In genomic region chr3:160393346-160394008, GRCh38 we compare ENCODE assay signal across 26 cellular contexts.
"Had no signal": no experiment of that assay in that cellular context is flagged by ENCODE, and none has a peak within 500 bp of the region (broad histone marks: within the 10 kb centered on the region; RNA-seq: fewer than 3 reads in every experiment).

No MANE protein-coding gene starts in this region.

- H3K27me3 Mint-ChIP-seq: naive B cell had no signal

- DNase-seq: activated CD4-positive, alpha-beta T cell treated with anti-CD3 and anti-CD28 coated beads for 4 hours; activated CD4-positive, alpha-beta T cell treated with anti-CD3 and anti-CD28 coated beads, Interleukin-2, amount 50 U/mL, for 4 hours; activated naive CD4-positive, alpha-beta T cell; activated T-cell treated with anti-CD3 and anti-CD28 coated beads for 4 hours; activated T-cell treated with anti-CD3 and anti-CD28 coated beads, Interleukin-2, amount 50 U/mL, for 72 hours; central memory CD4-positive, alpha-beta T cell; foreskin fibroblast; head of caudate nucleus; hippocampal formation; left cardiac atrium; left ventricle myocardium superior; naive B cell; pancreas; retina; stimulated activated CD4-positive, alpha-beta T cell treated with anti-CD3 and anti-CD28 coated beads, Interleukin-12 subunit alpha, Interleukin-12 subunit beta, amount 100 ng/mL, for 4 hours; stimulated activated CD4-positive, alpha-beta T cell treated with anti-CD3 and anti-CD28 coated beads, Interleukin-4, amount 100 ng/mL, for 1 hour; stimulated activated naive CD8-positive, alpha-beta T cell treated with anti-CD3 and anti-CD28 coated beads, Interleukin-15, Interleukin-2, amounts not matched to agents 100 U/mL and 50 U/mL, for 24 hours; testis; transverse colon had no signal

- H3K4me1 ChIP-seq: breast epithelium, prostate gland, testis had no signal

- H3K36me3 ChIP-seq: breast epithelium, pancreas, prostate gland, transverse colon had no signal

- H3K9me3 ChIP-seq: breast epithelium, pancreas, prostate gland, testis, transverse colon had no signal

- H3K27me3 ChIP-seq: breast epithelium, pancreas, testis, transverse colon had no signal

- H3K4me3 Mint-ChIP-seq: activated T-cell treated with anti-CD3 and anti-CD28 coated beads, Interleukin-2, amount 50 U/mL, for 72 hours had no signal

- H3K9me3 Mint-ChIP-seq: activated naive CD4-positive, alpha-beta T cell treated with anti-CD3 and anti-CD28 coated beads, Interleukin-2, amount 50 U/mL, for 72 hours; activated T-cell treated with anti-CD3 and anti-CD28 coated beads, Interleukin-2, amount 50 U/mL, for 72 hours; naive B cell had no signal

- H3K4me3 ChIP-seq: breast epithelium, pancreas, prostate gland, skin epidermis, testis, transverse colon had no signal

- ATAC-seq: activated naive CD4-positive, alpha-beta T cell treated with anti-CD3 and anti-CD28 coated beads, Interleukin-2, amount 50 U/mL, for 72 hours; activated T-cell treated with anti-CD3 and anti-CD28 coated beads, Interleukin-2, amount 50 U/mL, for 72 hours; esophagus mucosa; left cardiac atrium; left ventricle myocardium superior; pancreas; sciatic nerve; stimulated activated naive CD8-positive, alpha-beta T cell treated with anti-CD3 and anti-CD28 coated beads, Interleukin-15, Interleukin-2, amounts not matched to agents 100 U/mL and 50 U/mL, for 24 hours had no signal

- H3K27ac ChIP-seq: breast epithelium, pancreas, prostate gland, testis, transverse colon, VCaP had no signal

- H3K27ac Mint-ChIP-seq: activated naive CD4-positive, alpha-beta T cell treated with anti-CD3 and anti-CD28 coated beads, Interleukin-2, amount 50 U/mL, for 72 hours; activated T-cell treated with anti-CD3 and anti-CD28 coated beads, Interleukin-2, amount 50 U/mL, for 72 hours; naive B cell had no signal

- H3K36me3 Mint-ChIP-seq: naive B cell had no signal
